2 cellular contexts compared by ENCODE assay signal in the genomic region with DNA sequence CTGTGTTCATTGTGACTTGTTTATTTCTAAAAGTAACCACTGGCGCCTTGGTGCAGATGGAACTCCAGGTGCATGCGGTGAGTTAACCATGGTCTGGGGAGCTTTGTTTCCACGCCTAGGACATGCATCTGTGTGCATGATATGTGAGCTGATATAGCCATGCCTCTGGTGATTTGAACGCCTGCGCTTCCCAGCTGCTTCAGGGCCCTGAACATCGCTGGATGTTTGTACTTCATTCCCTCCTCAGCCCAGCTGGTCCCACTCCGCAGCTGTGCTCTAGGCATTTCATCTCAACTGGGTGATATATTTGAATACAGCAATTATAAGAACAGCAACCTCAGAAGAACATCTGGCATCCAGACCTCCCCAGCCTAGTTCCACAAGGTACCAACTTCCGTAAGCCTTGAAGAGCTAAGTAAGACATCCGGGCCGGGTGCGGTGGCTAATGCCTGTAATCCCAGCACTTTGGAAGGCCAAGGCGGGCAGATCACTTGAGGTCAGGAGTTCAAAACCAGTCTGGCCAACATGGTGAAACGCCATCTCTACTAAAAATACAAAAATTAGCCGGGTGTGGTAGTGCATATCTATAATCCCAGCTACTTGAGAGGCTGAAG. TPM values are rescaled to one million over a fixed set of nuclear protein-coding genes. Genes with fewer than 3 reads are reported as not detected.
"Had no signal": no experiment of that assay in that cellular context is flagged by ENCODE, and none has a peak within 500 bp of the region (broad histone marks: within the 10 kb centered on the region; RNA-seq: fewer than 3 reads in every experiment).

No MANE protein-coding gene starts in this region.

RNA-seq across cellular contexts. Expression of gene CLEC18C, which starts 6.9 kb away (rescaled TPM):
- total RNA-seq: activated CD4-positive, alpha-beta memory T cell treated with anti-CD3 and anti-CD28 coated beads for 36 hours; activated CD4-positive, alpha-beta T cell treated with anti-CD3 and anti-CD28 coated beads, Interleukin-2, amount 10 ng/mL, durations not matched to agents 24 days and 14 days had no signal
